ENCODE assay signal across 13 cellular contexts in genomic region chr13:89899302-89900103, GRCh38.
"Had no signal": no experiment of that assay in that cellular context is flagged by ENCODE, and none has a peak within 500 bp of the region (broad histone marks: within the 10 kb centered on the region; RNA-seq: fewer than 3 reads in every experiment).

No MANE protein-coding gene starts in this region.

- H3K27ac ChIP-seq: body of pancreas, gastroesophageal sphincter, hepatocyte, parathyroid adenoma had no signal

- H3K4me1 ChIP-seq: body of pancreas, gastroesophageal sphincter, parathyroid adenoma had no signal

- H3K79me2 ChIP-seq: hepatocyte, parathyroid adenoma had no signal

- H3K36me3 Mint-ChIP-seq: activated CD8-positive, alpha-beta memory T cell treated with anti-CD3 and anti-CD28 coated beads, Interleukin-2, amount 10 ng/mL, durations not matched to agents 7 days and 5 days; activated naive CD4-positive, alpha-beta T cell treated with anti-CD3 and anti-CD28 coated beads, Interleukin-2, amount 50 U/mL, for 24 hours had no signal

- H3K4me1 Mint-ChIP-seq: activated CD8-positive, alpha-beta memory T cell treated with anti-CD3 and anti-CD28 coated beads, Interleukin-2, amount 10 ng/mL, durations not matched to agents 7 days and 5 days; activated naive CD4-positive, alpha-beta T cell treated with anti-CD3 and anti-CD28 coated beads, Interleukin-2, amount 50 U/mL, for 24 hours; central memory CD8-positive, alpha-beta T cell had no signal

- H3K27ac Mint-ChIP-seq: activated CD8-positive, alpha-beta memory T cell treated with anti-CD3 and anti-CD28 coated beads, Interleukin-2, amount 10 ng/mL, durations not matched to agents 7 days and 5 days; activated naive CD4-positive, alpha-beta T cell treated with anti-CD3 and anti-CD28 coated beads, Interleukin-2, amount 50 U/mL, for 24 hours; activated T-cell treated with anti-CD3 and anti-CD28 coated beads, Interleukin-2, amount 50 U/mL, for 24 hours had no signal

- H3K27me3 ChIP-seq: body of pancreas, gastroesophageal sphincter, hepatocyte had no signal

- H3K4me2 ChIP-seq: hepatocyte had no signal

- H3K9ac ChIP-seq: parathyroid adenoma had no signal

- H3K27me3 Mint-ChIP-seq: activated CD8-positive, alpha-beta memory T cell treated with anti-CD3 and anti-CD28 coated beads, Interleukin-2, amount 10 ng/mL, durations not matched to agents 7 days and 5 days; activated naive CD4-positive, alpha-beta T cell treated with anti-CD3 and anti-CD28 coated beads, Interleukin-2, amount 50 U/mL, for 24 hours; activated T-cell treated with anti-CD3 and anti-CD28 coated beads, Interleukin-2, amount 50 U/mL, for 24 hours; central memory CD8-positive, alpha-beta T cell had no signal

- H3K36me3 ChIP-seq: gastroesophageal sphincter had no signal

- DNase-seq: activated CD4-positive, alpha-beta T cell treated with anti-CD3 and anti-CD28 coated beads, Interleukin-2, amount 50 U/mL, for 4 hours; activated CD8-positive, alpha-beta memory T cell treated with anti-CD3 and anti-CD28 coated beads, Interleukin-2, amount 10 ng/mL, durations not matched to agents 7 days and 5 days; activated effector memory CD4-positive, alpha-beta T cell treated with Interleukin-2 at 50 U/mL for 16 hours; activated T-cell treated with anti-CD3 and anti-CD28 coated beads, Interleukin-2, amount 50 U/mL, for 24 hours; body of pancreas; cortex of kidney; effector CD8-positive, alpha-beta T cell; kidney had no signal

- H3K4me3 ChIP-seq: body of pancreas, gastroesophageal sphincter, hepatocyte had no signal

- H2AFZ ChIP-seq: hepatocyte, parathyroid adenoma had no signal

- H3K4me3 Mint-ChIP-seq: activated CD8-positive, alpha-beta memory T cell treated with anti-CD3 and anti-CD28 coated beads, Interleukin-2, amount 10 ng/mL, durations not matched to agents 7 days and 5 days; activated naive CD4-positive, alpha-beta T cell treated with anti-CD3 and anti-CD28 coated beads, Interleukin-2, amount 50 U/mL, for 24 hours; activated T-cell treated with anti-CD3 and anti-CD28 coated beads, Interleukin-2, amount 50 U/mL, for 24 hours; central memory CD8-positive, alpha-beta T cell had no signal

- H3K9me3 ChIP-seq: body of pancreas had no signal
